Comparison of ENCODE assay signal across 8 cellular contexts in the genomic region with DNA sequence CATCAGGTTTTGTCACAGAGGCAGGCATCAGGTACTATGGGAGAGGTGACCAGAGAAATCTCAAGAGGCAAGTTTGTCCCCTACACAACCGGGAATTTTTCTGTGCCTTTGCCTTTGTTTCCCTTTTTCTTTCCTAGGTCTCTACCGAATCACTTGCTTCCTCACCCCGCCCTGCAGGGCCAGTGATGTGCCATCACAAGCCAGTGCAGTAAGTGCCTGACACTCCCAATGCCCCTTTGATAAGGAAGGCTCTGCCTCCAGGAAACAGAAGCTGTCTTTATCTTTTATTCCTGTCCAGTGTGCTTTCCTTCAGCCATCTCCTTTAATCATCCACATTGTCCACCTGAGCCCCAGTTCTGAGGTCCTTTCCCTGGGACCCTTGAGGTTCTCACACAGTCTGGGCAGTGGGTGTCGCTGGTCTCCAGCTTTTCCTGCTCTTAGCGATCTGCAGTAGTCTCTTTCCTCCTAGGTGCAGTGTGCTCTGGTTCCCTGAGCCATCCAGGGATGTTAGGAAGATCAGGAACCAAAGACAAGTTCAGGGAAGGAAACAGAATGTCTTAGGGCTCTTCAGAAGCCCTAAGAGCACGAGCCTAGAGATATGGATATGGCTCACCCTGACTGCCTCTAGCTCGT. TPM values are rescaled to one million over a fixed set of nuclear protein-coding genes. Genes with fewer than 3 reads are reported as not detected.
DNase-seq lines count a peak whose midpoint lies in the region; ATAC-seq and TF ChIP-seq lines count a peak whose summit lies in the region.

No MANE protein-coding gene starts in this region.

- H3K4me3 ChIP-seq in coronary artery (no peak overlapping the region), mucosa of descending colon (no peak overlapping the region)

- peak; percentile 25 for DNase-seq in activated CD8-positive, alpha-beta memory T cell treated with anti-CD3 and anti-CD28 coated beads, Interleukin-2, amount 50 U/mL, for 4 hours
- DNase-seq in activated CD8-positive, alpha-beta memory T cell treated with anti-CD3 and anti-CD28 coated beads, Interleukin-2, amount 50 U/mL, for 48 hours = no peak
- peak; percentile 25 for DNase-seq in NCI-H69 (lab: John Stamatoyannopoulos, UW)
- DNase-seq in coronary artery (ENCODE audit: low spot score) = no peak
- DNase-seq in mucosa of descending colon = peak; percentile 24 to 54 (median 40)
- no peak for DNase-seq in NCI-H1105 (lab: John Stamatoyannopoulos, UW)
- no peak for DNase-seq in NCI-H187 treated with DMSO at 0.1 percent for 48 hours (lab: John Stamatoyannopoulos, UW)

- ATAC-seq in mucosa of descending colon = peak; percentile 76
- ATAC-seq in HG02885 (IDR thresholded peaks at IDR 0.05; ENCODE audit: poor library complexity, unreplicated experiment) = no peak

- H3K4me1 ChIP-seq in mucosa of descending colon (ENCODE audit: low read depth) = no peaks in the 10 kb centered on the region

- H3K9me3 ChIP-seq in mucosa of descending colon = no peaks in the 10 kb centered on the region

- no peaks in the 10 kb centered on the region for H3K36me3 ChIP-seq in mucosa of descending colon (ENCODE audit: low read depth)

- H3K27ac ChIP-seq in coronary artery = no peak overlapping the region

- intact Hi-C loops in mucosa of descending colon (cut with DNase I, micrococcal nuclease) = loop anchor here in 1 of 2 donors (5.0 kb wide), 1 partner anchor 168 kb away; no protein-coding TSS in a partner anchor

- TF ChIP-seq CTCF in coronary artery (IDR thresholded peaks at IDR 0.05) (peak; percentile 47), mucosa of descending colon (IDR thresholded peaks at IDR 0.05) (no peak)

RNA-seq across cellular contexts. Expression of a gene that starts 36.6 kb away (rescaled TPM):
- 1 to 10 TPM; 1.3 to 7.7 (median 3.0) TPM for total RNA-seq in mucosa of descending colon

RNA-seq across cellular contexts. Expression of a gene that starts 53.5 kb away (rescaled TPM):
- total RNA-seq in mucosa of descending colon = 10 to 100 TPM; 20.8 to 22.6 (median 22.3) TPM

Comparison
In these comparisons a context has a peak if more than half of its experiments do, and no peak if none do; other contexts are left out.
1. DNase-seq: peak in activated CD8-positive, alpha-beta memory T cell treated with anti-CD3 and anti-CD28 coated beads, Interleukin-2, amount 50 U/mL, for 4 hours (single experiment), NCI-H69 (single experiment) and mucosa of descending colon (3 of 3); none in activated CD8-positive, alpha-beta memory T cell treated with anti-CD3 and anti-CD28 coated beads, Interleukin-2, amount 50 U/mL, for 48 hours (single experiment), coronary artery (single experiment), NCI-H1105 (single experiment) and NCI-H187 treated with DMSO at 0.1 percent for 48 hours (single experiment).